ENCODE assay signal across 26 cellular contexts in the genomic region with DNA sequence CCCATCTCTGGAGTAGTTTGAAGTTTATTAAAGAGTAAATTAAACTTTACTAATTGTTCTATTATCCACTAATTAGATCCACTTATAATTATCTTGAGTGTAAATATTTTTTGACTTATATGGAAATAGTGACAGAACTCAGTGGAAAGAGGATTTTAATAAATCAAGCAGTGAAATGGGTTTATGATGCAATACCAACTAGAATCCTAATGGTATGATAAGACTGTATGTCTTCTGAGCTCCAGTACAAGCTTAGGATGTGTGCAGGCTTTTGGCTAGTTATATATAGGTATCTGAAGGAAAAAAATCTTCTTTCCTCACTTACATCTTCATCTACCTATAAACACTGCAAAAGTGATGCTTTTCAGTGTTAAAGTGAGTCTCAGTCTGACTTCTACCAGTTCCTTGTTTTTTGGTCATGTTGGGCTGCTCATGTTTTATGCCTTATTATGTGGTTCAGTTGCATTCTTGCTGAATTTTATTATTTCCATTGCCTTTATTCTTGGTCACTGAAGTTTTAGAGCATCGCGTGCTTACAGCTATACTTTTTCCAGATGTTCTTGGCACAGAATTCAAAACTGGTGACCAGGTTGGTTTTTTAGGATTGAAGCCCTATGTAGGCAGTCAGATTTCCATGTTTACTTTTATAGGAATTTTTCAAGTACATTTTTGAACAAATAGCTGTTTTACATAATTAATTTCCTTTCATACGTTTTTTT.
"Had no signal": no experiment of that assay in that cellular context is flagged by ENCODE, and none has a peak within 500 bp of the region (broad histone marks: within the 10 kb centered on the region; RNA-seq: fewer than 3 reads in every experiment).

No MANE protein-coding gene starts in this region.

- H3K9me3 ChIP-seq: gastrocnemius medialis, left ventricle myocardium inferior, uterus had no signal

- H3K9me3 Mint-ChIP-seq: stimulated activated effector memory CD8-positive, alpha-beta T cell treated with anti-CD3 and anti-CD28 coated beads, Interleukin-12 subunit alpha, Interleukin-12 subunit beta, amount 100 ng/mL, for 72 hours had no signal

- H3K4me1 ChIP-seq: gastrocnemius medialis, left ventricle myocardium inferior, uterus had no signal

- DNase-seq: activated B cell treated with CpG ODN at 0.5 μM for 24 hours; activated CD4-positive, alpha-beta T cell treated with anti-CD3 and anti-CD28 coated beads, Interleukin-2, amount 50 U/mL, for 1 hour; activated CD8-positive, alpha-beta T cell treated with anti-CD3 and anti-CD28 coated beads for 36 hours; activated naive CD4-positive, alpha-beta T cell; activated T-cell treated with anti-CD3 and anti-CD28 coated beads, Interleukin-2, amount 50 U/mL, for 48 hours; anterior cingulate cortex; dorsolateral prefrontal cortex; effector memory CD4-positive, alpha-beta T cell; gastrocnemius medialis; glutamatergic neuron; islet precursor cell; left ventricle myocardium inferior; posterior cingulate gyrus; right cardiac atrium; stimulated activated CD4-positive, alpha-beta T cell treated with anti-CD3 and anti-CD28 coated beads, Interleukin-12 subunit alpha, Interleukin-12 subunit beta, amount 100 ng/mL, for 4 hours; stimulated activated CD4-positive, alpha-beta T cell treated with anti-CD3 and anti-CD28 coated beads, Interleukin-4, amount 100 ng/mL, for 1 hour; uterus had no signal

- H3K4me3 ChIP-seq: cardiac muscle cell, coronary artery, dorsolateral prefrontal cortex, gastrocnemius medialis, left ventricle myocardium inferior, uterus had no signal

- H3K27ac ChIP-seq: cardiac muscle cell, coronary artery, dorsolateral prefrontal cortex, gastrocnemius medialis, left ventricle myocardium inferior, uterus had no signal

- H3K4me1 Mint-ChIP-seq: activated B cell treated with CpG ODN at 0.5 μM for 24 hours; brain; stimulated activated effector memory CD8-positive, alpha-beta T cell treated with anti-CD3 and anti-CD28 coated beads, Interleukin-12 subunit alpha, Interleukin-12 subunit beta, amount 100 ng/mL, for 72 hours had no signal

- H3K27me3 ChIP-seq: cardiac muscle cell, dorsolateral prefrontal cortex, gastrocnemius medialis, uterus had no signal

- H3K27ac Mint-ChIP-seq: activated B cell treated with CpG ODN at 0.5 μM for 24 hours; activated CD8-positive, alpha-beta T cell treated with anti-CD3 and anti-CD28 coated beads for 36 hours; activated naive CD4-positive, alpha-beta T cell treated with anti-CD3 and anti-CD28 coated beads, Interleukin-2, amount 50 U/mL, for 72 hours; activated T-helper 2 cell treated with anti-CD3 and anti-CD28 coated beads, Interferon-gamma antibody, Interleukin-2, Interleukin-4, amounts not matched to agents 10 μg/mL and 5 μg/mL and 100 μg/mL, durations not matched to agents 14 hours and 24 hours and 36 hours; brain; nephron; stimulated activated effector memory CD8-positive, alpha-beta T cell treated with anti-CD3 and anti-CD28 coated beads, Interleukin-12 subunit alpha, Interleukin-12 subunit beta, amount 100 ng/mL, for 72 hours; stimulated activated naive CD8-positive, alpha-beta T cell treated with anti-CD3 and anti-CD28 coated beads, Interleukin-15, Interleukin-2, amounts not matched to agents 100 ng/mL and 50 ng/mL, for 24 hours; type B pancreatic cell had no signal

- H3K4me3 Mint-ChIP-seq: activated B cell treated with CpG ODN at 0.5 μM for 24 hours; activated CD8-positive, alpha-beta T cell treated with anti-CD3 and anti-CD28 coated beads for 36 hours; brain; nephron; stimulated activated effector memory CD8-positive, alpha-beta T cell treated with anti-CD3 and anti-CD28 coated beads, Interleukin-12 subunit alpha, Interleukin-12 subunit beta, amount 100 ng/mL, for 72 hours; stimulated activated naive CD8-positive, alpha-beta T cell treated with anti-CD3 and anti-CD28 coated beads, Interleukin-15, Interleukin-2, amounts not matched to agents 100 ng/mL and 50 ng/mL, for 24 hours; type B pancreatic cell had no signal

- H3K27me3 Mint-ChIP-seq: activated B cell treated with CpG ODN at 0.5 μM for 24 hours; activated CD8-positive, alpha-beta T cell treated with anti-CD3 and anti-CD28 coated beads for 36 hours; stimulated activated naive CD8-positive, alpha-beta T cell treated with anti-CD3 and anti-CD28 coated beads, Interleukin-15, Interleukin-2, amounts not matched to agents 100 ng/mL and 50 ng/mL, for 24 hours; type B pancreatic cell had no signal

- H3K36me3 ChIP-seq: gastrocnemius medialis, left ventricle myocardium inferior, uterus had no signal

- H3K36me3 Mint-ChIP-seq: stimulated activated effector memory CD8-positive, alpha-beta T cell treated with anti-CD3 and anti-CD28 coated beads, Interleukin-12 subunit alpha, Interleukin-12 subunit beta, amount 100 ng/mL, for 72 hours had no signal
